ENCODE assay signal across 17 cellular contexts in the genomic region with DNA sequence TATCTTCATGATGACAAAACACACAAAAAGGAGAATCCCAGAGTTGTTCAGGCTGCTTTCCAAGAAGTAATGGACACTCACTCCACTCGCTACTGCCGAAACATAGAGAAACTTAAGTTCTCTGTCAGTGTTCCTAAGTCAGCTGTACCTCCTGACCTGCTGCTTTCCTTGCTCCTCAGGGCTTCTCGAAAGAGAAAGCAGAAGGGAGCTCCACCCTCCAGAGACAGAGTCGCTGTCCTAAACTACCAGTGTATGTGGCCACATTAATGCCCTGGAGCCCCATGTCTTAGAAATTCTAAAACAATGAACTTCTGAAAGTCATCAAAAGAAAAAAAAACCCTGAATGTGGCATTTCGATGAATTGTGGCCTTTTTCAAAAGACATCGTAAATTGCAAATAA.
"Had no signal": no experiment of that assay in that cellular context is flagged by ENCODE, and none has a peak within 500 bp of the region (broad histone marks: within the 10 kb centered on the region; RNA-seq: fewer than 3 reads in every experiment).

No MANE protein-coding gene starts in this region.

- H3K4me1 ChIP-seq: gastrocnemius medialis, stomach, transverse colon had no signal

- ATAC-seq: gastrocnemius medialis; left lobe of liver; mucosa of descending colon; naive thymus-derived CD8-positive, alpha-beta T cell; right cardiac atrium had no signal

- DNase-seq: cortex of kidney; dorsolateral prefrontal cortex; effector CD8-positive, alpha-beta T cell; gastrocnemius medialis; islet precursor cell; mucosa of descending colon; naive thymus-derived CD8-positive, alpha-beta T cell; ovary; right cardiac atrium; small intestine; stimulated activated CD4-positive, alpha-beta T cell treated with anti-CD3 and anti-CD28 coated beads, Interleukin-12 subunit alpha, Interleukin-12 subunit beta, amount 100 ng/mL, for 4 hours; stimulated activated naive CD4-positive, alpha-beta T cell; stomach; substantia nigra; transverse colon had no signal

- H3K36me3 ChIP-seq: gastrocnemius medialis, ovary, stomach, thoracic aorta, transverse colon had no signal

- FAIRE-seq: small intestine had no signal

- H3K4me3 ChIP-seq: dorsolateral prefrontal cortex, gastrocnemius medialis, mucosa of descending colon, ovary, stomach, thoracic aorta, transverse colon had no signal

- H3K27ac ChIP-seq: dorsolateral prefrontal cortex, gastrocnemius medialis, ovary, stomach, thoracic aorta, transverse colon had no signal

- H3K9me3 ChIP-seq: gastrocnemius medialis, mucosa of descending colon, ovary, thoracic aorta, transverse colon had no signal

- H3K27me3 ChIP-seq: gastrocnemius medialis, ovary, stomach, transverse colon had no signal
